Comparison of ENCODE assay signal across 16 cellular contexts in genomic region chr3:11001020-11001657, GRCh38. TPM values are rescaled to one million over a fixed set of nuclear protein-coding genes. Genes with fewer than 3 reads are reported as not detected.
DNase-seq lines count a peak whose midpoint lies in the region; TF ChIP-seq lines count a peak whose summit lies in the region.
"Had no signal": no experiment of that assay in that cellular context is flagged by ENCODE, and none has a peak within 500 bp of the region (broad histone marks: within the 10 kb centered on the region; RNA-seq: fewer than 3 reads in every experiment).

No MANE protein-coding gene starts in this region.

- H4K20me1 ChIP-seq in smooth muscle cell (ENCODE audit: low read depth) = no peaks in the 10 kb centered on the region

- H3K9me3 ChIP-seq in transverse colon (no peaks in the 10 kb centered on the region), smooth muscle cell (replicated peaks; ENCODE audit: low read depth) (no peaks in the 10 kb centered on the region)
- H3K9me3 ChIP-seq: gastrocnemius medialis, stomach had no signal

- DNase-seq in DMS 273 (lab: John Stamatoyannopoulos, UW; ENCODE audit: unreplicated experiment) = peak; percentile 57
- no peak for DNase-seq in DMS 273 treated with DMSO at 0.1 percent for 48 hours (lab: John Stamatoyannopoulos, UW)
- peak; percentile 20 for DNase-seq in amniotic epithelial cell (ENCODE audit: low read depth)
- DNase-seq in inferior parietal cortex (ENCODE audit: extremely low spot score) = peak; percentile 78
- peak; percentile 81 for DNase-seq in putamen (ENCODE audit: low spot score)
- DNase-seq in transverse colon = no peak
- DNase-seq in smooth muscle cell (lab: John Stamatoyannopoulos, UW; ENCODE audit: unreplicated experiment) = no peak
- DNase-seq in SIG-M5 treated with dmso at 0.1 percent for 504 hours (lab: John Stamatoyannopoulos, UW; ENCODE audit: unreplicated experiment) = no peak
- DNase-seq: activated effector memory CD4-positive, alpha-beta T cell treated with anti-CD3 and anti-CD28 coated beads, Interleukin-2, amount 50 U/mL, for 16 hours; CD8-positive, alpha-beta memory T cell; endodermal cell; gastrocnemius medialis; left colon; natural killer cell; stomach had no signal

- no peak for TF ChIP-seq EP300 in transverse colon (IDR thresholded peaks at IDR 0.05; ENCODE audit: low read depth)

- WGBS in transverse colon (ENCODE audit: low coverage in 1 of 2), 2 donors = 52 to 77% methylated on average over 5 to 11 of the region's 11 CpGs
- WGBS in smooth muscle cell (ENCODE audit: low lambda C conversion rate) = 73% methylated on average over 11 of the region's 11 CpGs

- no peaks in the 10 kb centered on the region for H3F3A ChIP-seq in smooth muscle cell (ENCODE audit: low read depth)

- in situ Hi-C loops in transverse colon (cut with MboI; ENCODE audit: low pct_ligation_motif_present in 1 of 4, low pct_unique_long_range_greater_than_20kb in 1 of 4, low sequenced_read_pairs in 3 of 4) = no loop called here

- no peak overlapping the region for H3K4me2 ChIP-seq in smooth muscle cell

- H3K27ac ChIP-seq in transverse colon (no peak overlapping the region), smooth muscle cell (ENCODE audit: low read depth) (no peak overlapping the region)
- H3K27ac ChIP-seq: 22Rv1, gastrocnemius medialis, stomach had no signal

- intact Hi-C loops in transverse colon (cut with DNase I; ENCODE audit: low total_unique reads) = no loop called here

- no peak for TF ChIP-seq POLR2A in transverse colon (IDR thresholded peaks at IDR 0.05)

- H3K4me1 ChIP-seq in transverse colon (no peaks in the 10 kb centered on the region), smooth muscle cell (ENCODE audit: low read depth) (no peaks in the 10 kb centered on the region)
- H3K4me1 ChIP-seq: gastrocnemius medialis, stomach had no signal

- H3K79me2 ChIP-seq in smooth muscle cell (ENCODE audit: low read depth) = no peaks in the 10 kb centered on the region

- no peaks in the 10 kb centered on the region for H3K36me3 ChIP-seq in transverse colon
- no peaks in the 10 kb centered on the region for H3K36me3 ChIP-seq in smooth muscle cell (ENCODE audit: low read depth)
- H3K36me3 ChIP-seq: gastrocnemius medialis, stomach had no signal

- H3K27me3 ChIP-seq in transverse colon (peaks cover 37% of the 10 kb centered on the region), smooth muscle cell (ENCODE audit: low read depth) (peaks cover 62% of the 10 kb centered on the region)

- no peak overlapping the region for H3K4me3 ChIP-seq in transverse colon
- H3K4me3 ChIP-seq in smooth muscle cell = no peak overlapping the region
- H3K4me3 ChIP-seq: gastrocnemius medialis, stomach had no signal

- TF ChIP-seq CTCF in transverse colon (IDR thresholded peaks at IDR 0.05) = no peak
- no peak for TF ChIP-seq CTCF in smooth muscle cell (IDR thresholded peaks at IDR 0.05; ENCODE audit: borderline replicate concordance, insufficient read depth, poor library complexity, severe bottlenecking)

- no peak overlapping the region for H2AFZ ChIP-seq in smooth muscle cell (ENCODE audit: low read depth)

- no peak overlapping the region for H3K9ac ChIP-seq in smooth muscle cell (ENCODE audit: low read depth)

RNA-seq across cellular contexts. Expression of gene SLC6A1, which starts 8.6 kb away (rescaled TPM):
- under 1 TPM in 3 of 4 donors, not detected in 1; 0.20 to 0.55 (median 0.48) TPM for total RNA-seq in transverse colon
- 0.40 TPM in 2 replicates for total RNA-seq in smooth muscle cell
- 0.26 TPM in 1 of 2 replicates, not detected in the other for polyA plus RNA-seq in smooth muscle cell
- total RNA-seq: CD8-positive, alpha-beta memory T cell; natural killer cell had no signal
- polyA plus RNA-seq: CD8-positive, alpha-beta memory T cell had no signal

Comparison
In these comparisons a context has a peak if more than half of its experiments do, and no peak if none do; other contexts are left out.
1. DNase-seq: peak in DMS 273 (single experiment), amniotic epithelial cell (single experiment), inferior parietal cortex (single experiment) and putamen (single experiment); none in DMS 273 treated with DMSO at 0.1 percent for 48 hours (single experiment), transverse colon (single experiment), smooth muscle cell (single experiment) and SIG-M5 treated with dmso at 0.1 percent for 504 hours (single experiment).